Comparison of ENCODE assay signal across 22 cellular contexts in genomic region chr13:104422668-104423067, GRCh38.
"Had no signal": no experiment of that assay in that cellular context is flagged by ENCODE, and none has a peak within 500 bp of the region (broad histone marks: within the 10 kb centered on the region; RNA-seq: fewer than 3 reads in every experiment).

No MANE protein-coding gene starts in this region.

- H3K36me3 ChIP-seq: upper lobe of left lung had no signal

- H3K4me3 ChIP-seq: hepatocyte, upper lobe of left lung had no signal

- H3K4me1 ChIP-seq: upper lobe of left lung had no signal

- H3K27me3 ChIP-seq: hepatocyte, upper lobe of left lung had no signal

- DNase-seq: activated CD4-positive, alpha-beta T cell treated with anti-CD3 and anti-CD28 coated beads for 1 hour; activated CD4-positive, alpha-beta T cell treated with anti-CD3 and anti-CD28 coated beads, Interleukin-2, amount 50 U/mL, for 1 hour; activated T-cell treated with anti-CD3 and anti-CD28 coated beads, Interleukin-2, amount 50 U/mL, for 1 hour; aorta; caudate nucleus; dermis blood vessel endothelial cell; effector CD8-positive, alpha-beta T cell; foreskin melanocyte; glutamatergic neuron; immature natural killer cell; left ventricle myocardium superior; mammary epithelial cell; midbrain; stimulated activated CD4-positive, alpha-beta T cell treated with anti-CD3 and anti-CD28 coated beads, Interleukin-4, amount 100 ng/mL, for 4 hours; stimulated activated naive CD8-positive, alpha-beta T cell treated with anti-CD3 and anti-CD28 coated beads, Interleukin-15, Interleukin-2, amounts not matched to agents 100 U/mL and 50 U/mL, for 24 hours; T-helper 9 cell; upper lobe of left lung had no signal

- ATAC-seq: activated naive CD4-positive, alpha-beta T cell treated with anti-CD3 and anti-CD28 coated beads, Interleukin-2, amount 50 U/mL, for 72 hours; activated T-helper 17 cell treated with anti-CD3 and anti-CD28 coated beads, Interleukin-2, amount 50 U/mL, for 72 hours; esophagus mucosa; left ventricle myocardium superior; natural killer cell treated with Interleukin-12 subunit alpha and Interleukin-12 subunit beta and Interleukin-15 and Interleukin-18, amount 100 ng/mL, for 72 hours; stimulated activated naive CD8-positive, alpha-beta T cell treated with anti-CD3 and anti-CD28 coated beads, Interleukin-15, Interleukin-2, amounts not matched to agents 100 U/mL and 50 U/mL, for 24 hours had no signal

- H3K27ac ChIP-seq: hepatocyte, upper lobe of left lung had no signal

- H3K9me3 ChIP-seq: upper lobe of left lung had no signal
